Comparison of ENCODE assay signal across 13 cellular contexts in genomic region chr4:125321709-125322362, GRCh38. TPM values are rescaled to one million over a fixed set of nuclear protein-coding genes. Genes with fewer than 3 reads are reported as not detected.
A peak's percentile ranks its signal among the peaks of the same experiment; 100 is the strongest.
DNase-seq lines count a peak whose midpoint lies in the region; ATAC-seq and TF ChIP-seq lines count a peak whose summit lies in the region.
"Had no signal": no experiment of that assay in that cellular context is flagged by ENCODE, and none has a peak within 500 bp of the region (broad histone marks: within the 10 kb centered on the region; RNA-seq: fewer than 3 reads in every experiment).

No MANE protein-coding gene starts in this region.

- H3K4me1 Mint-ChIP-seq in nephron: peaks cover 66% of the 10 kb centered on the region
- H3K4me1 Mint-ChIP-seq in activated CD4-positive, alpha-beta T cell treated with anti-CD3 and anti-CD28 coated beads for 36 hours: peaks cover 7% of the 10 kb centered on the region
- H3K4me1 Mint-ChIP-seq: activated naive CD8-positive, alpha-beta T cell treated with anti-CD3 and anti-CD28 coated beads, Interleukin-2, amount 10 ng/mL, durations not matched to agents 7 days and 5 days had no signal

- H3K4me3 ChIP-seq in RWPE2 (ENCODE audit: severe bottlenecking) (no peak overlapping the region), fibroblast of lung (replicated peaks in 1 of 4; ENCODE audit: control extremely low read depth in 1 of 4, insufficient read depth in 1 of 4, low read depth in 3 of 4, low read length in 4 of 4) (peak overlapping the region in 2 of 4 experiments; percentile 43 to 53)
- H3K4me3 ChIP-seq: BLaER1 had no signal

- peaks cover 48% of the 10 kb centered on the region for H3K36me3 Mint-ChIP-seq in nephron (ENCODE audit: low read depth)
- no peaks in the 10 kb centered on the region for H3K36me3 Mint-ChIP-seq in activated CD4-positive, alpha-beta T cell treated with anti-CD3 and anti-CD28 coated beads for 36 hours (ENCODE audit: low read depth)
- H3K36me3 Mint-ChIP-seq: activated naive CD8-positive, alpha-beta T cell treated with anti-CD3 and anti-CD28 coated beads, Interleukin-2, amount 10 ng/mL, durations not matched to agents 7 days and 5 days had no signal

- H3K79me2 ChIP-seq in fibroblast of lung (ENCODE audit: control insufficient read depth, insufficient read depth, low read length): peaks cover 11% of the 10 kb centered on the region

- H3K4me1 ChIP-seq in RWPE2 (ENCODE audit: insufficient read depth, poor library complexity, severe bottlenecking): peaks cover 29% of the 10 kb centered on the region
- H3K4me1 ChIP-seq in fibroblast of lung (ENCODE audit: control insufficient read depth, extremely low read depth, insufficient read depth, low read length): peaks cover 2% of the 10 kb centered on the region
- H3K4me1 ChIP-seq: BLaER1 had no signal

- intact Hi-C loops in activated CD4-positive, alpha-beta T cell treated with anti-CD3 and anti-CD28 coated beads for 36 hours (cut with DNase I, micrococcal nuclease): no loop called here

- H3K9me3 ChIP-seq in RWPE2 (ENCODE audit: severe bottlenecking) (no peaks in the 10 kb centered on the region), fibroblast of lung (ENCODE audit: control insufficient read depth, insufficient read depth, low read depth, low read length) (no peaks in the 10 kb centered on the region)

- no peak overlapping the region for H3K9ac ChIP-seq in fibroblast of lung (ENCODE audit: insufficient read depth, low read length)
- H3K9ac ChIP-seq: BLaER1 had no signal

- no peak overlapping the region for H2AFZ ChIP-seq in fibroblast of lung (ENCODE audit: low read length)

- POLR2A ChIA-PET in activated CD4-positive, alpha-beta T cell treated with anti-CD3 and anti-CD28 coated beads for 36 hours (lab: Charles Lee): no interaction called here

- CTCF ChIA-PET in activated CD4-positive, alpha-beta T cell treated with anti-CD3 and anti-CD28 coated beads for 36 hours (lab: Charles Lee): no interaction called here

- no peaks in the 10 kb centered on the region for H3K9me3 Mint-ChIP-seq in nephron
- H3K9me3 Mint-ChIP-seq in activated CD4-positive, alpha-beta T cell treated with anti-CD3 and anti-CD28 coated beads for 36 hours (ENCODE audit: low read depth): no peaks in the 10 kb centered on the region
- H3K9me3 Mint-ChIP-seq: activated naive CD8-positive, alpha-beta T cell treated with anti-CD3 and anti-CD28 coated beads, Interleukin-2, amount 10 ng/mL, durations not matched to agents 7 days and 5 days had no signal

- H4K20me1 ChIP-seq in fibroblast of lung (ENCODE audit: control insufficient read depth, extremely low read depth, insufficient read depth, low read length): no peaks in the 10 kb centered on the region
- H4K20me1 ChIP-seq: BLaER1 had no signal

- ATAC-seq in RWPE2 (ENCODE audit: low read depth) (peak; percentile 69), GM21367 (IDR thresholded peaks at IDR 0.05; ENCODE audit: unreplicated experiment) (no peak), GM18868 (IDR thresholded peaks at IDR 0.05; ENCODE audit: unreplicated experiment) (no peak)
- no peak for ATAC-seq in activated CD4-positive, alpha-beta T cell treated with anti-CD3 and anti-CD28 coated beads for 36 hours

- no peaks in the 10 kb centered on the region for H3K36me3 ChIP-seq in RWPE2 (ENCODE audit: low read depth)
- H3K36me3 ChIP-seq in fibroblast of lung (ENCODE audit: control insufficient read depth, insufficient read depth, low read length): peaks cover 2% of the 10 kb centered on the region
- H3K36me3 ChIP-seq: BLaER1, WERI-Rb-1 had no signal

- in situ Hi-C loops in ACHN (cut with HindIII; ENCODE audit: low pct_ligation_motif_present, low pct_unique_long_range_greater_than_20kb, low sequenced_read_pairs): no loop called here

- peaks cover 8% of the 10 kb centered on the region for H3K27me3 Mint-ChIP-seq in nephron (ENCODE audit: low read depth)
- H3K27me3 Mint-ChIP-seq in activated CD4-positive, alpha-beta T cell treated with anti-CD3 and anti-CD28 coated beads for 36 hours: peaks cover 31% of the 10 kb centered on the region

- TF ChIP-seq CTCF in RWPE2 (IDR thresholded peaks at IDR 0.05; ENCODE audit: poor library complexity, severe bottlenecking) (no peak), fibroblast of lung (conservative IDR thresholded peaks at IDR 0.05 in 1 of 2, IDR thresholded peaks at IDR 0.05 in 1 of 2; ENCODE audit: low read depth in 1 of 2, low read length in 2 of 2) (no peak), nephron (IDR thresholded peaks at IDR 0.05; ENCODE audit: unreplicated experiment in 3 of 3) (no peak)

- peak overlapping the region; percentile 53 for H3K4me2 ChIP-seq in fibroblast of lung (ENCODE audit: extremely low read depth, insufficient read depth, low read length)
- H3K4me2 ChIP-seq: BLaER1 had no signal

- H3K27me3 ChIP-seq in RWPE2 (ENCODE audit: insufficient read depth, poor library complexity, severe bottlenecking) (no peaks in the 10 kb centered on the region), fibroblast of lung (ENCODE audit: control insufficient read depth, insufficient read depth, low read length) (no peaks in the 10 kb centered on the region)

- peak overlapping the region; percentile 74 to 99 (median 88) for H3K4me3 Mint-ChIP-seq in nephron
- no peak overlapping the region for H3K4me3 Mint-ChIP-seq in activated CD4-positive, alpha-beta T cell treated with anti-CD3 and anti-CD28 coated beads for 36 hours
- H3K4me3 Mint-ChIP-seq: activated naive CD8-positive, alpha-beta T cell treated with anti-CD3 and anti-CD28 coated beads, Interleukin-2, amount 10 ng/mL, durations not matched to agents 7 days and 5 days; IgD-negative memory B cell had no signal

- H3K27ac ChIP-seq in RWPE2 (ENCODE audit: poor library complexity, severe bottlenecking) (peak overlapping the region; percentile 74), fibroblast of lung (ENCODE audit: insufficient read depth, low read length) (no peak overlapping the region)
- H3K27ac ChIP-seq: BLaER1, WERI-Rb-1 had no signal

- peak; percentile 36 for DNase-seq in ACHN
- no peak for DNase-seq in RWPE2 (ENCODE audit: low spot score)
- peak; percentile 64 to 65 for DNase-seq in fibroblast of lung (ENCODE audit: low read depth in 2 of 2)
- DNase-seq in activated CD4-positive, alpha-beta T cell treated with anti-CD3 and anti-CD28 coated beads for 36 hours: no peak
- no peak for DNase-seq in NCI-H2029 (lab: John Stamatoyannopoulos, UW)
- DNase-seq: activated naive CD8-positive, alpha-beta T cell treated with anti-CD3 and anti-CD28 coated beads, Interleukin-2, amount 10 ng/mL, durations not matched to agents 7 days and 5 days; stimulated activated CD4-positive, alpha-beta T cell treated with anti-CD3 and anti-CD28 coated beads, Interleukin-12 subunit alpha, Interleukin-12 subunit beta, amount 100 ng/mL, for 4 hours; WERI-Rb-1 had no signal

- H3K27ac Mint-ChIP-seq in nephron: peak overlapping the region; percentile 63 to 80 (median 75)
- H3K27ac Mint-ChIP-seq in activated CD4-positive, alpha-beta T cell treated with anti-CD3 and anti-CD28 coated beads for 36 hours: no peak overlapping the region
- H3K27ac Mint-ChIP-seq: activated naive CD8-positive, alpha-beta T cell treated with anti-CD3 and anti-CD28 coated beads, Interleukin-2, amount 10 ng/mL, durations not matched to agents 7 days and 5 days; IgD-negative memory B cell had no signal

RNA-seq across cellular contexts. Expression of gene FAT4, which starts 7.1 kb away (rescaled TPM):
- 9.0 and 17.8 TPM in 2 replicates for total RNA-seq in fibroblast of lung
- 7.4 and 10.8 TPM in 2 replicates for polyA plus RNA-seq in fibroblast of lung
- 3.4 and 6.2 TPM in 2 replicates for polyA plus RNA-seq in fibroblast of lung (2012)
- 14.8 and 16.7 TPM in 2 replicates for polyA minus RNA-seq in fibroblast of lung (ENCODE audit: low replicate concordance)
- total RNA-seq in activated CD4-positive, alpha-beta T cell treated with anti-CD3 and anti-CD28 coated beads for 36 hours: not detected
- polyA plus RNA-seq: IgD-negative memory B cell had no signal

Comparison
In these comparisons a context has a peak if more than half of its experiments do, and no peak if none do; other contexts are left out.
1. DNase-seq: peak in ACHN (single experiment) and fibroblast of lung (2 of 2); none in RWPE2 (single experiment), activated CD4-positive, alpha-beta T cell treated with anti-CD3 and anti-CD28 coated beads for 36 hours (single experiment) and NCI-H2029 (single experiment).